ENCODE assay signal across 8 cellular contexts in genomic region chr7:126996659-126997058, GRCh38.
"Had no signal": no experiment of that assay in that cellular context is flagged by ENCODE, and none has a peak within 500 bp of the region (broad histone marks: within the 10 kb centered on the region; RNA-seq: fewer than 3 reads in every experiment).

No MANE protein-coding gene starts in this region.

- ATAC-seq: GM23338 had no signal

- FAIRE-seq: H1, H54, HTR-8/SVneo had no signal

- H3K4me2 ChIP-seq: GM23338, KMS-11 had no signal

- H3K27ac ChIP-seq: KMS-11 had no signal

- DNase-seq: H9, HCEC 1CT, KBM-7 had no signal

- H2AFZ ChIP-seq: GM23338 had no signal

- H3K4me3 ChIP-seq: GM23338 had no signal

- H3K9ac ChIP-seq: KMS-11 had no signal
